In genomic region chr5:84392836-84393235, GRCh38 we compare ENCODE assay signal across 30 cellular contexts. TPM values are rescaled to one million over a fixed set of nuclear protein-coding genes. Genes with fewer than 3 reads are reported as not detected.
"Had no signal": no experiment of that assay in that cellular context is flagged by ENCODE, and none has a peak within 500 bp of the region (broad histone marks: within the 10 kb centered on the region; RNA-seq: fewer than 3 reads in every experiment).

No MANE protein-coding gene starts in this region.

- H3K27me3 ChIP-seq: adrenal gland, body of pancreas, Peyer's patch, SJSA1 had no signal

- FAIRE-seq: bronchial epithelial cell had no signal

- DNase-seq: activated CD4-positive, alpha-beta memory T cell treated with anti-CD3 and anti-CD28 coated beads, Interleukin-2, amount 10 ng/mL, durations not matched to agents 7 days and 5 days; activated CD4-positive, alpha-beta T cell treated with anti-CD3 and anti-CD28 coated beads for 36 hours; activated CD4-positive, alpha-beta T cell treated with anti-CD3 and anti-CD28 coated beads, Interleukin-2, amount 50 U/mL, for 1 hour; activated naive CD4-positive, alpha-beta T cell treated with anti-CD3 and anti-CD28 coated beads, Interleukin-2, amount 50 U/mL, for 16 hours; activated naive CD8-positive, alpha-beta T cell treated with anti-CD3 and anti-CD28 coated beads, Interleukin-2, amount 10 ng/mL, durations not matched to agents 7 days and 5 days; activated T-cell treated with anti-CD3 and anti-CD28 coated beads for 4 hours; activated T-cell treated with anti-CD3 and anti-CD28 coated beads, Interleukin-2, amount 50 U/mL, for 72 hours; adrenal gland; aorta; body of pancreas; Kasumi-1; KBM-7; NCI-H1105 treated with DMSO at 0.1 percent for 48 hours; NCI-H1436 treated with DMSO at 0.1 percent for 48 hours; NCI-H187; NCI-H2081; NCI-H510A treated with DMSO at 0.1 percent for 48 hours; NCI-H69; NK-92 treated with Interleukin-12 subunit alpha and Interleukin-12 subunit beta, amount 100 ng/mL, for 24 hours; Peyer's patch; Right ventricle myocardium superior; SW 1271; T-helper 17 cell; T-helper 9 cell had no signal

- H3K9me3 ChIP-seq: adrenal gland, body of pancreas, Peyer's patch, SJSA1 had no signal

- H3K4me3 ChIP-seq: adrenal gland, body of pancreas, Peyer's patch, SJSA1 had no signal

- H3K36me3 ChIP-seq: adrenal gland, Peyer's patch, SJSA1 had no signal

- ATAC-seq: activated CD4-positive, alpha-beta T cell treated with anti-CD3 and anti-CD28 coated beads for 36 hours; activated T-cell treated with anti-CD3 and anti-CD28 coated beads, Interleukin-2, amount 50 U/mL, for 72 hours; body of pancreas; SK-N-SH treated with all-trans-retinoic acid at 6 μM for 48 hours; T-helper 17 cell had no signal

- H3K4me1 ChIP-seq: body of pancreas, Peyer's patch had no signal

- H3K27ac ChIP-seq: adrenal gland, body of pancreas, Peyer's patch, RWPE1, SJSA1, VCaP had no signal

RNA-seq across cellular contexts. Expression of gene EDIL3, which starts 8.2 kb away (rescaled TPM):
- total RNA-seq: activated CD4-positive, alpha-beta memory T cell treated with anti-CD3 and anti-CD28 coated beads, Interleukin-2, amount 10 ng/mL, durations not matched to agents 7 days and 5 days; activated CD4-positive, alpha-beta T cell treated with anti-CD3 and anti-CD28 coated beads for 36 hours; activated CD8-positive, alpha-beta memory T cell treated with anti-CD3 and anti-CD28 coated beads for 36 hours; activated naive CD8-positive, alpha-beta T cell treated with anti-CD3 and anti-CD28 coated beads, Interleukin-2, amount 10 ng/mL, durations not matched to agents 7 days and 5 days; activated T-cell treated with anti-CD3 and anti-CD28 coated beads, Interleukin-2, amount 50 U/mL, for 72 hours; T-helper 17 cell had no signal
